ENCODE assay signal across 17 cellular contexts in genomic region chr20:9736373-9736772, GRCh38.
"Had no signal": no experiment of that assay in that cellular context is flagged by ENCODE, and none has a peak within 500 bp of the region (broad histone marks: within the 10 kb centered on the region; RNA-seq: fewer than 3 reads in every experiment).

No MANE protein-coding gene starts in this region.

- H3K4me1 Mint-ChIP-seq: naive thymus-derived CD4-positive, alpha-beta T cell; nephron progenitor cell; stimulated activated effector memory CD8-positive, alpha-beta T cell treated with anti-CD3 and anti-CD28 coated beads, Interleukin-12 subunit alpha, Interleukin-12 subunit beta, amount 100 ng/mL, for 72 hours had no signal

- H3K9me3 Mint-ChIP-seq: endodermal cell had no signal

- H3K4me3 Mint-ChIP-seq: endodermal cell; naive thymus-derived CD4-positive, alpha-beta T cell; nephron progenitor cell; stimulated activated effector memory CD8-positive, alpha-beta T cell treated with anti-CD3 and anti-CD28 coated beads, Interleukin-12 subunit alpha, Interleukin-12 subunit beta, amount 100 ng/mL, for 72 hours; stimulated activated naive CD8-positive, alpha-beta T cell treated with anti-CD3 and anti-CD28 coated beads, Interleukin-15, Interleukin-2, amounts not matched to agents 100 ng/mL and 50 ng/mL, for 24 hours had no signal

- ATAC-seq: left cardiac atrium; naive thymus-derived CD4-positive, alpha-beta T cell; psoas muscle; right lobe of liver; stimulated activated effector memory CD8-positive, alpha-beta T cell treated with anti-CD3 and anti-CD28 coated beads, Interleukin-12 subunit alpha, Interleukin-12 subunit beta, amount 100 ng/mL, for 72 hours had no signal

- H3K27me3 Mint-ChIP-seq: naive thymus-derived CD4-positive, alpha-beta T cell; stimulated activated naive CD8-positive, alpha-beta T cell treated with anti-CD3 and anti-CD28 coated beads, Interleukin-15, Interleukin-2, amounts not matched to agents 100 ng/mL and 50 ng/mL, for 24 hours had no signal

- DNase-seq: effector CD4-positive, alpha-beta T cell; endodermal cell; foreskin melanocyte; head of caudate nucleus; kidney; left cardiac atrium; naive thymus-derived CD4-positive, alpha-beta T cell; nephron progenitor cell; psoas muscle; retina; right lobe of liver; stimulated activated CD4-positive, alpha-beta T cell treated with anti-CD3 and anti-CD28 coated beads, Interleukin-4, amount 100 ng/mL, for 1 hour; stimulated activated CD8-positive, alpha-beta memory T cell treated with anti-CD3 and anti-CD28 coated beads, Interleukin-4, amount 100 ng/mL, for 48 hours; tibial artery; upper lobe of left lung had no signal

- H3K27ac Mint-ChIP-seq: endodermal cell; naive thymus-derived CD4-positive, alpha-beta T cell; nephron progenitor cell; stimulated activated effector memory CD8-positive, alpha-beta T cell treated with anti-CD3 and anti-CD28 coated beads, Interleukin-12 subunit alpha, Interleukin-12 subunit beta, amount 100 ng/mL, for 72 hours; stimulated activated naive CD8-positive, alpha-beta T cell treated with anti-CD3 and anti-CD28 coated beads, Interleukin-15, Interleukin-2, amounts not matched to agents 100 ng/mL and 50 ng/mL, for 24 hours had no signal

- H3K36me3 Mint-ChIP-seq: naive thymus-derived CD4-positive, alpha-beta T cell; stimulated activated effector memory CD8-positive, alpha-beta T cell treated with anti-CD3 and anti-CD28 coated beads, Interleukin-12 subunit alpha, Interleukin-12 subunit beta, amount 100 ng/mL, for 72 hours had no signal
